ENCODE assay signal across 24 cellular contexts in the genomic region with DNA sequence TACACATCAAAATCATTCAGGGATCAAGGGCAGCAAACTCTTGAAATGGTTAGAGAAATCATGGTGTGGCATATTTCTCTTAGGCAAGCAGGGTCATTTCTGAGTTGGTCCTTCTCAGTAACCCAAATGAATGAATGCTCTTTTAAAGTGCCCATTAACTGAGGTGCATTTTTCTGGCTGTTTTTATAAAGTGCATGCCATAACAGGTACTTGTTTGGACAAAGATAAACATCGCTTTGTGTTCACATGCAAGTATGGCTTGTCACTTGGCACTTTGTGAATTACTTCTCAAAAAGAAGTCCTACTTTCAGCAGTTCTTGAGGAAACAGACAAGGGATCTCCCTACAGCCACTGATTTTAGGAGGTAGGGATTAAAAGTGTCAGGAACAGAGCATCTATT.
"Had no signal": no experiment of that assay in that cellular context is flagged by ENCODE, and none has a peak within 500 bp of the region (broad histone marks: within the 10 kb centered on the region; RNA-seq: fewer than 3 reads in every experiment).

No MANE protein-coding gene starts in this region.

- H3K4me2 ChIP-seq: hepatocyte had no signal

- H3K27me3 ChIP-seq: body of pancreas, hepatocyte, ovary, thyroid gland had no signal

- DNase-seq: activated CD4-positive, alpha-beta T cell treated with anti-CD3 and anti-CD28 coated beads for 4 hours; activated CD4-positive, alpha-beta T cell treated with anti-CD3 and anti-CD28 coated beads, Interleukin-2, amount 50 U/mL, for 48 hours; activated CD4-positive, CD25-positive, alpha-beta regulatory T cell; activated effector memory CD4-positive, alpha-beta T cell treated with Interleukin-2 at 50 U/mL for 16 hours; activated naive CD4-positive, alpha-beta T cell treated with anti-CD3 and anti-CD28 coated beads for 36 hours; activated naive CD8-positive, alpha-beta T cell treated with anti-CD3 and anti-CD28 coated beads, Interleukin-2, amount 50 U/mL, for 24 hours; activated T-cell treated with anti-CD3 and anti-CD28 coated beads, Interleukin-2, amount 50 U/mL, for 72 hours; body of pancreas; effector CD4-positive, alpha-beta T cell; glutamatergic neuron; immature natural killer cell; left ventricle myocardium inferior; midbrain; natural killer cell; ovary; right cardiac atrium; stimulated activated CD4-positive, alpha-beta T cell treated with anti-CD3 and anti-CD28 coated beads, Interleukin-1b, Interleukin-23, amount 100 ng/mL, for 48 hours; substantia nigra; T1000; thyroid gland; upper lobe of right lung had no signal

- H3K4me1 ChIP-seq: left ventricle myocardium inferior, upper lobe of right lung had no signal

- ATAC-seq: activated naive CD8-positive, alpha-beta T cell treated with anti-CD3 and anti-CD28 coated beads, Interleukin-2, amount 50 U/mL, for 24 hours; activated T-cell treated with anti-CD3 and anti-CD28 coated beads, Interleukin-2, amount 50 U/mL, for 72 hours; body of pancreas; natural killer cell; right cardiac atrium; upper lobe of right lung had no signal

- FAIRE-seq: endometrium, frontal cortex had no signal

- H3K36me3 ChIP-seq: left ventricle myocardium inferior, ovary, thyroid gland, upper lobe of right lung had no signal

- H2AFZ ChIP-seq: hepatocyte had no signal

- H3K4me3 ChIP-seq: body of pancreas, hepatocyte, left ventricle myocardium inferior, ovary, thyroid gland, upper lobe of right lung had no signal

- H3K9me3 ChIP-seq: body of pancreas, ovary, thyroid gland, upper lobe of right lung had no signal

- H3K27ac ChIP-seq: body of pancreas, hepatocyte, left ventricle myocardium inferior, ovary, thyroid gland, upper lobe of right lung had no signal
